In the genomic region with DNA sequence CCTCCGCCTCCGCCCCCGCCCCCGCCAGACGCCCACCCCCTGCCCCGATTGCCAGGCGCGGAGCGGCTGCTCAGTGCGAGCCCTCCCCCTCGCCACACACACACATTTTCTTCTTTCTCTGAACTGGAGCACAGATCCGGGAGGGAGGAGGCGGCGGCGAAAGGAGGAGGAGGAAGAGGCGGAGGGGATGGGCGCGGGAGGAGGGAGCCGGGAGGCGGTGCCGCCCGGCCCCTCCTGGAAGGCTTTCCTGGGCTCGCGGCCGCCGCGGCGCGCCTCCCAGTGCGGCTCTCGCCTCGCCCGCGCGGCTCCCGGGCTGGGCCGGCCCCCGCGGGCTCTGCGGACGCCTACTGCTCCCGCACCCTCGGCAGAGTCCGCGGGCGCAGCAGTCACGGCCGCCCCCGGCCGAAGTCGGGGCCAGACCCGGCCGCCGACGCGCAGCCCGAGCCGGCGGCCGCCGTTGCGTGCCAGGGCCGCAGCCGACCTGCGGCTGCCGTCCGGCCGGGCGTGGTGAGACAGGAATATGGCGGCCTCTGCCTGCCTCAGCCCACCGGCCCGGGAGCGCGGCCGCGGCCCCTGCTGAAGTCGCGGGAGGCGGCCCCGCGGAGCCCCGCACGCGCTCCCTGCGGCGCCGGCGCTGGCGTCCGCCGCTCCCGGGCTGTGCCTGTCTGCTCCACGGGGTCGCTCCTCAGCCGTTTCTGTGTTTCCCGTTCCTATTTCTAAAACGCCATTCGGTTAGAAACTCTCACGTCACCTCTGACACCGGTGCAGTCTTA, we compare ENCODE assay signal across 8 cellular contexts.
A peak's percentile ranks its signal among the peaks of the same experiment; 100 is the strongest.
DNase-seq lines count a peak whose midpoint lies in the region; ATAC-seq and TF ChIP-seq lines count a peak whose summit lies in the region.

No MANE protein-coding gene starts in this region.

- H3K9me3 ChIP-seq in WERI-Rb-1 (ENCODE audit: severe bottlenecking): no peaks in the 10 kb centered on the region

- ATAC-seq in GM18868 (IDR thresholded peaks at IDR 0.05; ENCODE audit: unreplicated experiment) (peak; percentile 34), HG03108 (IDR thresholded peaks at IDR 0.05; ENCODE audit: unreplicated experiment) (no peak), HG02840 (IDR thresholded peaks at IDR 0.05; ENCODE audit: low FRiP score, unreplicated experiment) (no peak)

- no peaks in the 10 kb centered on the region for H3K27me3 ChIP-seq in WERI-Rb-1 (ENCODE audit: insufficient read depth, low read depth, severe bottlenecking)

- H3K4me3 ChIP-seq in WERI-Rb-1 (ENCODE audit: low read depth, low read length) (peak overlapping the region; percentile 68), iPS-11a (ENCODE audit: low read depth, low read length) (peak overlapping the region; percentile 75), retinal pigment epithelial cell (ENCODE audit: low read length) (peak overlapping the region; percentile 70)

- H3K27ac ChIP-seq in WERI-Rb-1: peak overlapping the region; percentile 53

- TF ChIP-seq CTCF in WERI-Rb-1 (IDR thresholded peaks at IDR 0.05; ENCODE audit: low read depth, low read length) (no peak), retinal pigment epithelial cell (conservative IDR thresholded peaks at IDR 0.05; ENCODE audit: low read depth, low read length) (no peak)

- H3K36me3 ChIP-seq in WERI-Rb-1: no peaks in the 10 kb centered on the region

- DNase-seq in NCI-H2107 treated with DMSO at 0.1 percent for 48 hours (lab: John Stamatoyannopoulos, UW; ENCODE audit: unreplicated experiment) (peak; percentile 76), WERI-Rb-1 (peak; percentile 91), brain pericyte (ENCODE audit: low read depth, low spot score) (peak; percentile 82), retinal pigment epithelial cell (ENCODE audit: low read depth) (peak; percentile 79)
